In the genomic region with DNA sequence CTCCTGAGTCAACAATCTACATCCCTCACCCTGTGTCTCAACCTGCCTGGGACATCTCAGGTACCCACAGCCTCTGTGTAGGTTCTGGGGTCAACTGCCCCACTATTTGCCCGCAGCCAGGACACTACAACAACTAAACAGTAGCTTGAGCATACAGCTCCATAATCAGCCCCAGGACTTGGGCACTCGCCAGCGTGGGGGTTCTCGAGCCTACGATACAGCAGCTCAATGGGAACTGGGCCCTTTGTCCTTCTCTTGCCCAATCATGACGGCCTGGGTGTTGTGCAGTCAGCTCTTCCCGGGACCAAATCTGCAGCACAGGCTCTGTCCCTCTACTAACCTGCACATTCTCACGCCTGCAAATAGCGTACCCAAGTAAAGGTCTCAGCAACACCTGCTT, we compare ENCODE assay signal across 12 cellular contexts. TPM values are rescaled to one million over a fixed set of nuclear protein-coding genes. Genes with fewer than 3 reads are reported as not detected.
DNase-seq lines count a peak whose midpoint lies in the region; ATAC-seq and TF ChIP-seq lines count a peak whose summit lies in the region.
"Had no signal": no experiment of that assay in that cellular context is flagged by ENCODE, and none has a peak within 500 bp of the region (broad histone marks: within the 10 kb centered on the region; RNA-seq: fewer than 3 reads in every experiment).

No MANE protein-coding gene starts in this region.

- WGBS in SK-N-SH (ENCODE audit: low lambda C conversion rate) = 92% methylated on average over 9 of the region's 9 CpGs
- 99% methylated on average over 8 of the region's 9 CpGs for WGBS in esophagus muscularis mucosa

- TF ChIP-seq CTCF in SK-N-SH (IDR thresholded peaks at IDR 0.05) (no peak), PC-9 (conservative IDR thresholded peaks at IDR 0.05) (no peak), esophagus muscularis mucosa (IDR thresholded peaks at IDR 0.05) (no peak), gastrocnemius medialis (IDR thresholded peaks at IDR 0.05 in 4 of 5, conservative IDR thresholded peaks at IDR 0.05 in 1 of 5) (no peak), BE2C (IDR thresholded peaks at IDR 0.05; ENCODE audit: low read depth, low read length) (no peak)

- H3F3A ChIP-seq in SK-N-SH (replicated peaks; ENCODE audit: insufficient read depth) (no peaks in the 10 kb centered on the region), PC-9 (ENCODE audit: insufficient read depth, low read depth) (peaks cover 11% of the 10 kb centered on the region)

- ATAC-seq in SK-N-SH treated with all-trans-retinoic acid at 6 μM for 48 hours (no peak), gastrocnemius medialis (no peak), HG02885 (IDR thresholded peaks at IDR 0.05; ENCODE audit: poor library complexity, unreplicated experiment) (no peak)

- DNase-seq in SK-N-SH (no peak), PC-9 (no peak), esophagus muscularis mucosa (ENCODE audit: extremely low spot score) (peak; percentile 17), gastrocnemius medialis (no peak), BE2C (no peak), cerebellar nuclear complex (lab: John Stamatoyannopoulos, UW) (no peak)
- DNase-seq: activated CD4-positive, CD25-positive, alpha-beta regulatory T cell; cortex of kidney; NCI-H2171 treated with DMSO at 0.1 percent for 48 hours had no signal

- no peak overlapping the region for H3K9ac ChIP-seq in SK-N-SH

- POLR2A ChIA-PET in SK-N-SH (lab: Yijun Ruan, JAX) = no interaction called here
- POLR2A ChIA-PET in PC-9 (lab: Charles Lee; ENCODE audit: unreplicated experiment) = no interaction called here

- H3K4me3 ChIP-seq in SK-N-SH (ENCODE audit: low read depth in 2 of 2, low read length in 1 of 2) (peak overlapping the region; percentile 80 to 99), PC-9 (peak overlapping the region; percentile 68; the same call in 1 of the 2 replicates), esophagus muscularis mucosa (peak overlapping the region in 3 of 4 donors; percentile 76 to 83 (median 82)), gastrocnemius medialis (peak overlapping the region in 3 of 4 donors; percentile 6 to 99 (median 91)), BE2C (ENCODE audit: low read depth, low read length) (no peak overlapping the region; the same call in 1 of the 2 replicates)

- H3K27ac ChIP-seq in SK-N-SH (ENCODE audit: low read depth in 2 of 2, low read length in 1 of 2) = no peak overlapping the region
- H3K27ac ChIP-seq in PC-9 = no peak overlapping the region
- no peak overlapping the region for H3K27ac ChIP-seq in esophagus muscularis mucosa (replicated peaks in 1 of 4)
- no peak overlapping the region for H3K27ac ChIP-seq in gastrocnemius medialis

- no peak for TF ChIP-seq EP300 in SK-N-SH (IDR thresholded peaks at IDR 0.05; ENCODE audit: borderline replicate concordance in 1 of 2, low read depth in 1 of 2, low read length in 1 of 2)
- TF ChIP-seq EP300 in esophagus muscularis mucosa (IDR thresholded peaks at IDR 0.05) = no peak

- no peaks in the 10 kb centered on the region for H3K27me3 ChIP-seq in SK-N-SH (ENCODE audit: insufficient read depth)
- H3K27me3 ChIP-seq in PC-9 (ENCODE audit: insufficient read depth, low read depth) = no peaks in the 10 kb centered on the region
- no peaks in the 10 kb centered on the region for H3K27me3 ChIP-seq in esophagus muscularis mucosa
- H3K27me3 ChIP-seq in gastrocnemius medialis = no peaks in the 10 kb centered on the region
- H3K27me3 ChIP-seq in BE2C = no peaks in the 10 kb centered on the region

- H3K9me2 ChIP-seq in SK-N-SH (no peaks in the 10 kb centered on the region), PC-9 (ENCODE audit: insufficient read depth) (no peaks in the 10 kb centered on the region)

- H3K4me2 ChIP-seq in SK-N-SH (peak overlapping the region; percentile 79), PC-9 (peak overlapping the region; percentile 84)

- H4K20me1 ChIP-seq in SK-N-SH (ENCODE audit: insufficient read depth) (no peaks in the 10 kb centered on the region), PC-9 (ENCODE audit: insufficient read depth) (no peaks in the 10 kb centered on the region)

- TF ChIP-seq POLR2A in esophagus muscularis mucosa (IDR thresholded peaks at IDR 0.05; ENCODE audit: low read depth) (no peak), gastrocnemius medialis (IDR thresholded peaks at IDR 0.05) (no peak)

- in situ Hi-C loops in gastrocnemius medialis (cut with MboI; ENCODE audit: low sequenced_read_pairs in 4 of 4) = no loop called here

- H3K4me1 ChIP-seq in SK-N-SH (ENCODE audit: control insufficient read depth in 1 of 2, insufficient read depth in 2 of 2, low read depth in 1 of 2, low read length in 1 of 2) (peaks cover 3 to 13% of the 10 kb centered on the region in 2 experiments; a peak in 2 of 4 replicates), PC-9 (replicated peaks; ENCODE audit: insufficient read depth) (peaks cover 4% of the 10 kb centered on the region; the same call in 1 of the 2 replicates), esophagus muscularis mucosa (peaks cover 11 to 29% (median 20%) of the 10 kb centered on the region in 4 donors), gastrocnemius medialis (peaks cover 12 to 17% of the 10 kb centered on the region in 2 donors), BE2C (no peaks in the 10 kb centered on the region)

- BruUV-seq in PC-9 (replicated peaks; lab: Mats Ljungman, UMichigan) = no TSS peak

- TF ChIP-seq RAD21 in SK-N-SH (IDR thresholded peaks at IDR 0.05; ENCODE audit: low read length) = no peak

- H3K36me3 ChIP-seq in SK-N-SH (replicated peaks in 1 of 2; ENCODE audit: control insufficient read depth in 1 of 2, insufficient read depth in 2 of 2, low read length in 1 of 2) (peaks cover 21 to 35% of the 10 kb centered on the region in 2 experiments), PC-9 (ENCODE audit: low read depth) (peaks cover 46% of the 10 kb centered on the region), esophagus muscularis mucosa (peaks cover 34 to 44% (median 43%) of the 10 kb centered on the region in 4 donors), gastrocnemius medialis (peaks cover 9 to 44% of the 10 kb centered on the region in 2 donors), BE2C (peaks cover 30% of the 10 kb centered on the region)

- CTCF ChIA-PET in SK-N-SH (lab: Yijun Ruan, JAX) = no interaction called here
- CTCF ChIA-PET in PC-9 (lab: Charles Lee) = interaction anchor here (1.1 kb wide), 1 partner anchor 271 kb away, joined by 3 read pairs; no protein-coding TSS in a partner anchor

- peaks cover 56% of the 10 kb centered on the region for H3K79me2 ChIP-seq in SK-N-SH (ENCODE audit: insufficient read depth)
- H3K79me2 ChIP-seq in PC-9 (ENCODE audit: low read depth) = peaks cover 57% of the 10 kb centered on the region

- no peak overlapping the region for H2AFZ ChIP-seq in SK-N-SH (ENCODE audit: low read depth)
- H2AFZ ChIP-seq in PC-9 = no peak overlapping the region

- H3K9me3 ChIP-seq in SK-N-SH (no peaks in the 10 kb centered on the region), PC-9 (ENCODE audit: insufficient read depth, low read depth) (peaks cover 60% of the 10 kb centered on the region), esophagus muscularis mucosa (peaks cover 0 to 51% (median 40%) of the 10 kb centered on the region in 4 donors), gastrocnemius medialis (peaks cover 12 to 30% (median 14%) of the 10 kb centered on the region in 3 donors), BE2C (peaks cover 4% of the 10 kb centered on the region; the same call in 1 of the 2 replicates)

- intact Hi-C loops in PC-9 (cut with micrococcal nuclease; ENCODE audit: unreplicated experiment) = no loop called here
- intact Hi-C loops in esophagus muscularis mucosa (cut with DNase I) = no loop called here
- intact Hi-C loops in gastrocnemius medialis (cut with DNase I; ENCODE audit: low total_unique reads) = no loop called here

TF ChIP-seq in SK-N-SH, 30 proteins besides CTCF, POLR2A, EP300 and RAD21 (continues in another document):
- TF ChIP-seq, protein P1, sequence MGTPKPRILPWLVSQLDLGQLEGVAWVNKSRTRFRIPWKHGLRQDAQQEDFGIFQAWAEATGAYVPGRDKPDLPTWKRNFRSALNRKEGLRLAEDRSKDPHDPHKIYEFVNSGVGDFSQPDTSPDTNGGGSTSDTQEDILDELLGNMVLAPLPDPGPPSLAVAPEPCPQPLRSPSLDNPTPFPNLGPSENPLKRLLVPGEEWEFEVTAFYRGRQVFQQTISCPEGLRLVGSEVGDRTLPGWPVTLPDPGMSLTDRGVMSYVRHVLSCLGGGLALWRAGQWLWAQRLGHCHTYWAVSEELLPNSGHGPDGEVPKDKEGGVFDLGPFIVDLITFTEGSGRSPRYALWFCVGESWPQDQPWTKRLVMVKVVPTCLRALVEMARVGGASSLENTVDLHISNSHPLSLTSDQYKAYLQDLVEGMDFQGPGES (IDR thresholded peaks at IDR 0.05; ENCODE audit: low read depth, low read length) = no peak

TF ChIP-seq in SK-N-SH treated with all-trans-retinoic acid at 6 μM for 48 hours, 23 proteins besides CTCF, POLR2A, EP300 and RAD21 (continues in another document):
- TF ChIP-seq ZNF565 (CRISPR knock-in tag; conservative IDR thresholded peaks at IDR 0.05; ENCODE audit: low read depth) = no peak
- TF ChIP-seq CSDC2 (CRISPR knock-in tag; IDR thresholded peaks at IDR 0.05) = no peak
- TF ChIP-seq GLIS3 (CRISPR knock-in tag; IDR thresholded peaks at IDR 0.05) = no peak

RNA-seq across cellular contexts. Expression of a gene that starts 1.3 kb away (rescaled TPM):
- 1.5 and 1.9 TPM in 2 replicates for polyA plus RNA-seq in SK-N-SH (2012; rRNA removed)
- 2.0 and 2.4 TPM in 2 replicates for polyA plus RNA-seq in SK-N-SH (2012; cell fraction: cytosol; rRNA removed)
- 2.8 and 4.7 TPM in 2 replicates for polyA plus RNA-seq in SK-N-SH (2012; cell fraction: nucleus; rRNA removed)
- total RNA-seq in PC-9 (2021) = 6.3 and 11.3 TPM in 2 replicates
- total RNA-seq in esophagus muscularis mucosa = 10 to 100 TPM in 1 of 4 donors, 1 to 10 TPM in 3; 3.8 to 16.5 (median 8.1) TPM
- 10 to 100 TPM in 1 of 4 donors, 1 to 10 TPM in 3; 2.1 to 17.4 (median 5.1) TPM for total RNA-seq in gastrocnemius medialis
- 5.6 TPM for polyA plus RNA-seq in BE2C (2012; ENCODE audit: insufficient read depth, insufficient read length, low read depth)

RNA-seq across cellular contexts. Expression of a gene that starts 30.5 kb away (rescaled TPM):
- not detected in 2 replicates for polyA plus RNA-seq in SK-N-SH (2012; rRNA removed)
- polyA plus RNA-seq in SK-N-SH (2012; cell fraction: cytosol; rRNA removed) = not detected in 2 replicates
- not detected in 2 replicates for polyA plus RNA-seq in SK-N-SH (2012; cell fraction: nucleus; rRNA removed)
- total RNA-seq in PC-9 (2021) (not detected in 2 replicates), esophagus muscularis mucosa (not detected), gastrocnemius medialis (not detected)
- polyA plus RNA-seq in BE2C (2012; ENCODE audit: insufficient read depth, insufficient read length, low read depth) = not detected
- total RNA-seq: mononuclear cell had no signal

RNA-seq across cellular contexts. Expression of a gene that starts 50.7 kb away (rescaled TPM):
- 1.2 and 1.7 TPM in 2 replicates for polyA plus RNA-seq in SK-N-SH (2012; rRNA removed)
- polyA plus RNA-seq in SK-N-SH (2012; cell fraction: cytosol; rRNA removed) = 1.5 and 1.9 TPM in 2 replicates
- 1.6 and 2.1 TPM in 2 replicates for polyA plus RNA-seq in SK-N-SH (2012; cell fraction: nucleus; rRNA removed)
- 11.3 and 12.3 TPM in 2 replicates for total RNA-seq in PC-9 (2021)
- 1 to 10 TPM; 4.1 to 7.2 (median 5.2) TPM for total RNA-seq in esophagus muscularis mucosa
- total RNA-seq in gastrocnemius medialis = 1 to 10 TPM in 1 of 4 donors, under 1 TPM in 3; 0.66 to 1.6 (median 0.89) TPM
- 4.6 TPM for polyA plus RNA-seq in BE2C (2012; ENCODE audit: insufficient read depth, insufficient read length, low read depth)
